Comparison of ENCODE assay signal across 11 cellular contexts in the genomic region with DNA sequence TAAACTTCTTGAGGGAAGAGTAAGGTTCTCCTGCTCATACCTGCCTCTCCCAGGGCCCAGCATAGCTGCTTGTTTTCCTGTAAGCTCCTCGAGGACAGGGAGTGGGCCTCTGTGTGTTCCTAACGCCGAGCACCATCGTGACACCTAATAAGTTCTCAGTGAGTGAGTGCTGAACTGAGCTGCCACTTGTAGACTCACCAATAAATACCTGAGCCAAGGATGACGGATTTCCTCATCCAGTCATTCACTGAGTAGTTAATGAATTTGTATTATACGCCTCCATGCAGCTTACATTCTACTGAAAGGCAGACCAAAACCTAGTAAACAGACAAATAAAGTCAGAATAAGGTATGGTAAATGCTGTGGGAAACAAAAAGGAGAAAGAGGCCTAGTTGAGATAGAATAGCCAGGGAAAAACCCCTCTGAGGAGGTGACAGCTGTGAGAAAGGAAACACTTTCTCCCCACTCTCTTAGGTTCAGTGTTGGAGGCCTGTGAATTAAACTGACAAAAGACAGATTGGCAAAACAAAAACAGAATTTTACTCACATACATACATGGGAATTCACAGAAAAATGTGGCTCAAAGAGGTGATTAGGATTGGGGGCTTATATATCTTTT.
A peak's percentile ranks its signal among the peaks of the same experiment; 100 is the strongest.
DNase-seq lines count a peak whose midpoint lies in the region; ATAC-seq and TF ChIP-seq lines count a peak whose summit lies in the region.
"Had no signal": no experiment of that assay in that cellular context is flagged by ENCODE, and none has a peak within 500 bp of the region (broad histone marks: within the 10 kb centered on the region; RNA-seq: fewer than 3 reads in every experiment).

No MANE protein-coding gene starts in this region.

- no peak overlapping the region for H3K4me3 Mint-ChIP-seq in Calu3 (ENCODE audit: low read depth, unreplicated experiment)

- no peak overlapping the region for H3K4me3 ChIP-seq in Loucy (ENCODE audit: low read length, poor library complexity, severe bottlenecking)

- no peaks in the 10 kb centered on the region for H3K27me3 Mint-ChIP-seq in Calu3 (ENCODE audit: unreplicated experiment)

- no TSS peak for BruUV-seq in Calu3 (replicated peaks; lab: Mats Ljungman, UMichigan)

- no peaks in the 10 kb centered on the region for H3K9me3 ChIP-seq in Loucy (ENCODE audit: insufficient read depth, low read depth, low read length)
- H3K9me3 ChIP-seq: neutrophil had no signal

- H3K79me2 ChIP-seq in Loucy (ENCODE audit: insufficient read depth, low read length): no peaks in the 10 kb centered on the region

- H3K9me3 Mint-ChIP-seq in Calu3 (ENCODE audit: low read depth, unreplicated experiment): no peaks in the 10 kb centered on the region

- H3K27ac Mint-ChIP-seq in Calu3 (ENCODE audit: unreplicated experiment): no peak overlapping the region

- H3K4me2 ChIP-seq in Loucy (ENCODE audit: low read depth, low read length, poor library complexity, severe bottlenecking): peak overlapping the region; percentile 39

- no peaks in the 10 kb centered on the region for H4K20me1 ChIP-seq in Loucy (ENCODE audit: insufficient read depth, low read length, poor library complexity, severe bottlenecking)

- no peaks in the 10 kb centered on the region for H3K36me3 Mint-ChIP-seq in Calu3 (ENCODE audit: insufficient read depth, unreplicated experiment)

- intact Hi-C loops in Calu3 (cut with micrococcal nuclease; ENCODE audit: unreplicated experiment): no loop called here

- ATAC-seq in GM18868 (IDR thresholded peaks at IDR 0.05; ENCODE audit: unreplicated experiment) (peak; percentile 66), HG02571 (IDR thresholded peaks at IDR 0.05; ENCODE audit: unreplicated experiment) (peak; percentile 82)
- ATAC-seq: activated naive CD4-positive, alpha-beta T cell treated with anti-CD3 and anti-CD28 coated beads, Interleukin-2, amount 50 U/mL, for 72 hours had no signal

- H3K4me1 ChIP-seq in Loucy (ENCODE audit: insufficient read depth, low read length, poor library complexity, severe bottlenecking): peaks cover 56% of the 10 kb centered on the region

- no peaks in the 10 kb centered on the region for H3K36me3 ChIP-seq in Loucy (ENCODE audit: insufficient read depth, low read length)
- H3K36me3 ChIP-seq: neutrophil had no signal

- TF ChIP-seq CTCF in Loucy (conservative IDR thresholded peaks at IDR 0.05; ENCODE audit: low read length): no peak
- no peak for TF ChIP-seq CTCF in Calu3 (IDR thresholded peaks at IDR 0.05; ENCODE audit: unreplicated experiment)

- H3K9me2 ChIP-seq in Loucy (replicated peaks; ENCODE audit: low read depth, low read length): no peaks in the 10 kb centered on the region

- DNase-seq in renal cortical epithelial cell (ENCODE audit: low read depth) (peak; percentile 21), hippocampal formation (lab: John Stamatoyannopoulos, UW) (no peak), Calu3 (no peak), cerebellar nuclear complex (lab: John Stamatoyannopoulos, UW) (no peak)
- DNase-seq: GOT3; stimulated activated CD4-positive, alpha-beta T cell treated with anti-CD3 and anti-CD28 coated beads, Interleukin-15, amount 100 ng/mL, for 24 hours had no signal

- peaks cover 12% of the 10 kb centered on the region for H3K4me1 Mint-ChIP-seq in Calu3 (ENCODE audit: low read depth, unreplicated experiment)

- H2AFZ ChIP-seq in Loucy (ENCODE audit: low read length): no peak overlapping the region

- CTCF ChIA-PET in Calu3 (lab: Charles Lee): interaction anchor here (1.1 kb wide), 1 partner anchor 103 kb away, joined by 3 read pairs; no protein-coding TSS in a partner anchor

- no peaks in the 10 kb centered on the region; the same call in 1 of the 2 replicates for H3F3A ChIP-seq in Loucy (ENCODE audit: low read depth)

- H3K9ac ChIP-seq in Loucy (ENCODE audit: low read depth, low read length, poor library complexity, severe bottlenecking): peak overlapping the region; percentile 42

- H3K27me3 ChIP-seq in Loucy (ENCODE audit: insufficient read depth, low read length, poor library complexity, severe bottlenecking): no peaks in the 10 kb centered on the region
- H3K27me3 ChIP-seq: neutrophil had no signal
